ENCODE assay signal across 7 cellular contexts in genomic region chr19:48899386-48899749, GRCh38. TPM values are rescaled to one million over a fixed set of nuclear protein-coding genes. Genes with fewer than 3 reads are reported as not detected.
DNase-seq lines count a peak whose midpoint lies in the region; ATAC-seq and TF ChIP-seq lines count a peak whose summit lies in the region.
"Not testable (repeated sequence)": the region's sequence is repeated elsewhere in the genome, so short reads cannot be mapped to it uniquely, and the experiment has no call there.
"Had no signal": no experiment of that assay in that cellular context is flagged by ENCODE, and none has a peak within 500 bp of the region (broad histone marks: within the 10 kb centered on the region; RNA-seq: fewer than 3 reads in every experiment).

No MANE protein-coding gene starts in this region.

- intact Hi-C loops in CD4-positive, alpha-beta T cell (cut with DNase I, micrococcal nuclease); Panc1 (cut with micrococcal nuclease; ENCODE audit: unreplicated experiment); esophagus muscularis mucosa (cut with DNase I); stomach (cut with DNase I; ENCODE audit: low total_unique reads): not testable (repeated sequence)

- not testable (repeated sequence) for H3K36me3 ChIP-seq in Panc1 (ENCODE audit: control insufficient read depth, insufficient read depth, low read length); muscle layer of duodenum (ENCODE audit: control insufficient read depth in 1 of 2, insufficient read depth in 2 of 2, low read length in 2 of 2)
- H3K36me3 ChIP-seq in esophagus muscularis mucosa (peaks cover 0 to 15% (median 12%) of the 10 kb centered on the region in 4 donors), stomach (peaks cover 0 to 15% (median 8%) of the 10 kb centered on the region in 4 donors)

- H3K36me3 Mint-ChIP-seq in CD4-positive, alpha-beta T cell (ENCODE audit: low read depth), result peaks cover 30% of the 10 kb centered on the region
- H3K36me3 Mint-ChIP-seq in activated naive CD8-positive, alpha-beta T cell treated with anti-CD3 and anti-CD28 coated beads, Interleukin-2, amount 10 ng/mL, durations not matched to agents 7 days and 5 days, result peaks cover 27% of the 10 kb centered on the region

- H3K27me3 Mint-ChIP-seq in CD4-positive, alpha-beta T cell, result peaks cover 11% of the 10 kb centered on the region
- H3K27me3 Mint-ChIP-seq in activated naive CD8-positive, alpha-beta T cell treated with anti-CD3 and anti-CD28 coated beads, Interleukin-2, amount 10 ng/mL, durations not matched to agents 7 days and 5 days, result peaks cover 22% of the 10 kb centered on the region

- H3K4me3 Mint-ChIP-seq in CD4-positive, alpha-beta T cell, result peak overlapping the region; percentile 69
- H3K4me3 Mint-ChIP-seq in activated naive CD8-positive, alpha-beta T cell treated with anti-CD3 and anti-CD28 coated beads, Interleukin-2, amount 10 ng/mL, durations not matched to agents 7 days and 5 days, result peak overlapping the region; percentile 96

- not testable (repeated sequence) for TF ChIP-seq POLR2A in esophagus muscularis mucosa (IDR thresholded peaks at IDR 0.05; ENCODE audit: low read depth); stomach (IDR thresholded peaks at IDR 0.05)

- peaks cover 41% of the 10 kb centered on the region for H3K4me1 Mint-ChIP-seq in CD4-positive, alpha-beta T cell (ENCODE audit: low read depth)
- H3K4me1 Mint-ChIP-seq in activated naive CD8-positive, alpha-beta T cell treated with anti-CD3 and anti-CD28 coated beads, Interleukin-2, amount 10 ng/mL, durations not matched to agents 7 days and 5 days, result peaks cover 24% of the 10 kb centered on the region

- H3K27ac Mint-ChIP-seq in CD4-positive, alpha-beta T cell, result peak overlapping the region; percentile 88
- H3K27ac Mint-ChIP-seq in activated naive CD8-positive, alpha-beta T cell treated with anti-CD3 and anti-CD28 coated beads, Interleukin-2, amount 10 ng/mL, durations not matched to agents 7 days and 5 days, result peak overlapping the region; percentile 60

- in situ Hi-C loops in Panc1 (cut with HindIII; ENCODE audit: low pct_unique_long_range_greater_than_20kb, low sequenced_read_pairs), result not testable (repeated sequence)

- not testable (repeated sequence) for TF ChIP-seq CTCF in CD4-positive, alpha-beta T cell (IDR thresholded peaks at IDR 0.05); Panc1 (IDR thresholded peaks at IDR 0.05); esophagus muscularis mucosa (IDR thresholded peaks at IDR 0.05); stomach (IDR thresholded peaks at IDR 0.05)

- not testable (repeated sequence) for ATAC-seq in CD4-positive, alpha-beta T cell (ENCODE audit: poor library complexity); Panc1; activated naive CD8-positive, alpha-beta T cell treated with anti-CD3 and anti-CD28 coated beads, Interleukin-2, amount 10 ng/mL, durations not matched to agents 7 days and 5 days (ENCODE audit: low read depth)

- CTCF ChIA-PET in CD4-positive, alpha-beta T cell (lab: Charles Lee), result interaction anchor here (0.6 to 2.6 kb wide), 5 partner anchors 33 to 262 kb away, joined by 3 to 13 read pairs (median 4); partner anchors contain the start of genes DBP, GYS1 and RUVBL2
- CTCF ChIA-PET in Panc1 (lab: Charles Lee), result interaction anchor here (0.5 to 0.6 kb wide), 2 partner anchors 12 to 222 kb away, joined by 3 to 9 read pairs; no protein-coding TSS in a partner anchor

- POLR2A ChIA-PET in CD4-positive, alpha-beta T cell (lab: Charles Lee), result interaction anchor here (1.0 to 3.2 kb wide), 9 partner anchors 18 to 94 kb away, joined by 3 to 55 read pairs (median 5); partner anchors contain the start of genes DHDH, FTL, GYS1 and PPP1R15A
- POLR2A ChIA-PET in Panc1 (lab: Charles Lee), result not testable (repeated sequence)
- POLR2A ChIA-PET in activated naive CD8-positive, alpha-beta T cell treated with anti-CD3 and anti-CD28 coated beads, Interleukin-2, amount 10 ng/mL, durations not matched to agents 7 days and 5 days (lab: Charles Lee), result interaction anchor here (0.5 to 4.2 kb wide), 16 partner anchors 11 to 687 kb away, joined by 3 to 79 read pairs (median 6); partner anchors contain the start of genes BAX, DHDH, FTL and GYS1

- not testable (repeated sequence) for H3K27ac ChIP-seq in CD4-positive, alpha-beta T cell (ENCODE audit: low read depth, low read length)
- H3K27ac ChIP-seq in Panc1 (ENCODE audit: low read length) (peak overlapping the region; percentile 86; the same call in 1 of the 2 replicates), esophagus muscularis mucosa (replicated peaks in 1 of 4) (peak overlapping the region; percentile 86 to 93 (median 92)), muscle layer of duodenum (ENCODE audit: low read length) (peak overlapping the region; percentile 95), stomach (peak overlapping the region; percentile 83 to 97 (median 94))

- not testable (repeated sequence) for BruUV-seq in Panc1 (replicated peaks; lab: Mats Ljungman, UMichigan)

- not testable (repeated sequence) for H3K27me3 ChIP-seq in CD4-positive, alpha-beta T cell (ENCODE audit: control insufficient read depth, insufficient read depth, low read length); Panc1 (ENCODE audit: control insufficient read depth, insufficient read depth, low read length); esophagus muscularis mucosa; muscle layer of duodenum (ENCODE audit: low read depth, low read length)
- H3K27me3 ChIP-seq in stomach, result peaks cover 0 to 19% (median 0%) of the 10 kb centered on the region in 3 donors

- H3K4me1 ChIP-seq in Panc1 (ENCODE audit: control insufficient read depth, insufficient read depth, low read length), result not testable (repeated sequence)
- H3K4me1 ChIP-seq in esophagus muscularis mucosa, result peaks cover 36 to 63% (median 54%) of the 10 kb centered on the region in 4 donors
- H3K4me1 ChIP-seq in muscle layer of duodenum (ENCODE audit: control insufficient read depth in 1 of 2, insufficient read depth in 2 of 2, low read length in 2 of 2), result peaks cover 2 to 19% of the 10 kb centered on the region in 2 donors
- peaks cover 23 to 52% (median 42%) of the 10 kb centered on the region in 4 donors for H3K4me1 ChIP-seq in stomach

- not testable (repeated sequence) for TF ChIP-seq EP300 in esophagus muscularis mucosa (IDR thresholded peaks at IDR 0.05); stomach (IDR thresholded peaks at IDR 0.05)

- H3K9me3 Mint-ChIP-seq in CD4-positive, alpha-beta T cell; activated naive CD8-positive, alpha-beta T cell treated with anti-CD3 and anti-CD28 coated beads, Interleukin-2, amount 10 ng/mL, durations not matched to agents 7 days and 5 days: not testable (repeated sequence)

- not testable (repeated sequence) for H3K9me3 ChIP-seq in CD4-positive, alpha-beta T cell (ENCODE audit: control insufficient read depth, low read length); Panc1 (ENCODE audit: control insufficient read depth, insufficient read depth, low read depth, low read length); esophagus muscularis mucosa; muscle layer of duodenum (ENCODE audit: control insufficient read depth in 1 of 2, low read length in 2 of 2); stomach

- not testable (repeated sequence) for DNase-seq in CD4-positive, alpha-beta T cell; Panc1 (ENCODE audit: low read depth, low spot score); activated naive CD8-positive, alpha-beta T cell treated with anti-CD3 and anti-CD28 coated beads, Interleukin-2, amount 10 ng/mL, durations not matched to agents 7 days and 5 days; esophagus muscularis mucosa (ENCODE audit: extremely low spot score); stomach

- 89% methylated on average over 11 of the region's 11 CpGs for WGBS in esophagus muscularis mucosa
- 76 to 81% (median 77%) methylated on average over 11 of the region's 11 CpGs for WGBS in stomach, 5 donors

- H3K4me3 ChIP-seq in Panc1 (ENCODE audit: low read depth in 2 of 2, low read length in 2 of 2) (peak overlapping the region; percentile 86 to 93), esophagus muscularis mucosa (peak overlapping the region; percentile 70 to 90 (median 76)), muscle layer of duodenum (ENCODE audit: low read depth in 1 of 2, low read length in 2 of 2) (peak overlapping the region in 1 of 2 donors; percentile 92), stomach (peak overlapping the region; percentile 82 to 93 (median 86))

RNA-seq across cellular contexts. Expression of gene NUCB1, which starts 0.7 kb away (rescaled TPM):
- total RNA-seq in CD4-positive, alpha-beta T cell, result 10 to 100 TPM; 73.7 to 77.0 TPM
- total RNA-seq in Panc1 (2021; ENCODE audit: unreplicated experiment), result 102 TPM
- polyA plus RNA-seq in Panc1 (2012; ENCODE audit: insufficient read length), result 259 TPM
- 100 to 1,000 TPM; 203 to 214 TPM for total RNA-seq in activated naive CD8-positive, alpha-beta T cell treated with anti-CD3 and anti-CD28 coated beads, Interleukin-2, amount 10 ng/mL, durations not matched to agents 7 days and 5 days
- 100 to 1,000 TPM; 179 to 356 (median 284) TPM for total RNA-seq in esophagus muscularis mucosa
- total RNA-seq in stomach, result 100 to 1,000 TPM; 117 to 503 (median 135) TPM
- 100 to 1,000 TPM in 1 of 3 donors, 10 to 100 TPM in 2; 68.9 to 118 (median 91.5) TPM for polyA plus RNA-seq in stomach

RNA-seq across cellular contexts. Expression of gene TULP2, which starts 0.8 kb away (rescaled TPM):
- not detected for total RNA-seq in CD4-positive, alpha-beta T cell
- total RNA-seq in Panc1 (2021; ENCODE audit: unreplicated experiment) (0.15 TPM), esophagus muscularis mucosa (1 to 10 TPM in 1 of 4 donors, under 1 TPM in 3; 0.75 to 1.3 (median 0.83) TPM), stomach (1 to 10 TPM in 2 of 5 donors, not detected in 3; 1.2 to 1.3 TPM)
- not detected for polyA plus RNA-seq in Panc1 (2012; ENCODE audit: insufficient read length)
- total RNA-seq in activated naive CD8-positive, alpha-beta T cell treated with anti-CD3 and anti-CD28 coated beads, Interleukin-2, amount 10 ng/mL, durations not matched to agents 7 days and 5 days, result under 1 TPM in 1 of 2 experiments, not detected in 1; 0.17 TPM
- polyA plus RNA-seq in stomach, result not detected
- total RNA-seq: T-helper 2 cell treated with Interferon-gamma antibody and Interleukin-4, amounts not matched to agents 100 ng/mL and 5 ng/mL, for 36 hours had no signal

RNA-seq across cellular contexts. Expression of gene PPP1R15A, which starts 27.1 kb away (rescaled TPM):
- total RNA-seq in CD4-positive, alpha-beta T cell, result 100 to 1,000 TPM; 569 to 584 TPM
- 27.1 TPM for total RNA-seq in Panc1 (2021; ENCODE audit: unreplicated experiment)
- polyA plus RNA-seq in Panc1 (2012; ENCODE audit: insufficient read length), result 21.8 TPM
- total RNA-seq in activated naive CD8-positive, alpha-beta T cell treated with anti-CD3 and anti-CD28 coated beads, Interleukin-2, amount 10 ng/mL, durations not matched to agents 7 days and 5 days, result 10 to 100 TPM; 82.8 to 83.9 TPM
- total RNA-seq in esophagus muscularis mucosa, result 10 to 100 TPM; 40.3 to 98.7 (median 64.4) TPM
- total RNA-seq in stomach, result 100 to 1,000 TPM in 1 of 5 donors, 10 to 100 TPM in 4; 14.6 to 107 (median 35.1) TPM
- polyA plus RNA-seq in stomach, result 10 to 100 TPM; 34.6 to 59.8 (median 37.1) TPM

RNA-seq across cellular contexts. Expression of gene PLEKHA4, which starts 31.0 kb away (rescaled TPM):
- 1 to 10 TPM; 1.4 to 2.7 TPM for total RNA-seq in CD4-positive, alpha-beta T cell
- 4.2 TPM for total RNA-seq in Panc1 (2021; ENCODE audit: unreplicated experiment)
- polyA plus RNA-seq in Panc1 (2012; ENCODE audit: insufficient read length), result 4.4 TPM
- 1 to 10 TPM; 4.0 to 7.0 TPM for total RNA-seq in activated naive CD8-positive, alpha-beta T cell treated with anti-CD3 and anti-CD28 coated beads, Interleukin-2, amount 10 ng/mL, durations not matched to agents 7 days and 5 days
- 10 to 100 TPM; 11.4 to 27.4 (median 18.9) TPM for total RNA-seq in esophagus muscularis mucosa
- total RNA-seq in stomach, result 10 to 100 TPM in 2 of 5 donors, 1 to 10 TPM in 3; 1.7 to 35.6 (median 4.8) TPM
- polyA plus RNA-seq in stomach, result 10 to 100 TPM; 30.1 to 85.0 (median 75.3) TPM

RNA-seq across cellular contexts. Expression of gene DHDH, which starts 34.1 kb away (rescaled TPM):
- 1 to 10 TPM; 1.1 to 1.8 TPM for total RNA-seq in CD4-positive, alpha-beta T cell
- 0.85 TPM for total RNA-seq in Panc1 (2021; ENCODE audit: unreplicated experiment)
- 0.58 TPM for polyA plus RNA-seq in Panc1 (2012; ENCODE audit: insufficient read length)
- 1 to 10 TPM; 1.7 to 2.6 TPM for total RNA-seq in activated naive CD8-positive, alpha-beta T cell treated with anti-CD3 and anti-CD28 coated beads, Interleukin-2, amount 10 ng/mL, durations not matched to agents 7 days and 5 days
- total RNA-seq in esophagus muscularis mucosa, result under 1 TPM in 1 of 4 donors, not detected in 3; 0.57 TPM
- total RNA-seq in stomach, result under 1 TPM in 1 of 5 donors, not detected in 4; 0.89 TPM
- 1 to 10 TPM in 1 of 3 donors, under 1 TPM in 1, not detected in 1; 0.93 to 1.2 TPM for polyA plus RNA-seq in stomach

Comparison
In these comparisons a context has a peak if more than half of its experiments do, and no peak if none do; other contexts are left out.
1. RNA of gene PPP1R15A, which starts 27.1 kb away (total RNA-seq): 569 to 584 TPM in CD4-positive, alpha-beta T cell; 82.8 to 83.9 TPM in activated naive CD8-positive, alpha-beta T cell treated with anti-CD3 and anti-CD28 coated beads, Interleukin-2, amount 10 ng/mL, durations not matched to agents 7 days and 5 days, 40.3 to 98.7 TPM in esophagus muscularis mucosa, 14.6 to 107 TPM in stomach and 27.1 TPM in Panc1 (single experiment); every median in the first group is over 4 times any median in the second.